9 cellular contexts compared by ENCODE assay signal in genomic region chr3:14123308-14124222, GRCh38. TPM values are rescaled to one million over a fixed set of nuclear protein-coding genes. Genes with fewer than 3 reads are reported as not detected.
DNase-seq lines count a peak whose midpoint lies in the region; ATAC-seq and TF ChIP-seq lines count a peak whose summit lies in the region.
"Had no signal": no experiment of that assay in that cellular context is flagged by ENCODE, and none has a peak within 500 bp of the region (broad histone marks: within the 10 kb centered on the region; RNA-seq: fewer than 3 reads in every experiment).

No MANE protein-coding gene starts in this region.

- peaks cover 19% of the 10 kb centered on the region for H4K20me1 ChIP-seq in hepatocyte (ENCODE audit: insufficient read depth, poor library complexity, severe bottlenecking)

- H3K27ac Mint-ChIP-seq in WTC11, result peak overlapping the region; percentile 35; the same call in 1 of the 2 replicates

- H3K9me3 ChIP-seq in HAP-1, result no peaks in the 10 kb centered on the region
- H3K9me3 ChIP-seq in hepatocyte (ENCODE audit: low read depth), result no peaks in the 10 kb centered on the region

- H3K4me3 ChIP-seq in HAP-1 (peak overlapping the region; percentile 87), hepatocyte (peak overlapping the region; percentile 78), skin epidermis (peak overlapping the region; percentile 69 to 98 (median 85))

- TF ChIP-seq CTCF in WTC11 (IDR thresholded peaks at IDR 0.05) (no peak), hepatocyte (IDR thresholded peaks at IDR 0.05; ENCODE audit: poor library complexity) (no peak)

- H3K4me1 ChIP-seq in HAP-1, result peaks cover 10% of the 10 kb centered on the region
- peaks cover 29% of the 10 kb centered on the region for H3K4me1 ChIP-seq in hepatocyte (ENCODE audit: insufficient read depth)

- H3K27me3 Mint-ChIP-seq in WTC11 (ENCODE audit: low read depth), result no peaks in the 10 kb centered on the region

- 55% methylated on average over 15 of the region's 15 CpGs for WGBS in hepatocyte (ENCODE audit: low lambda C conversion rate, missing lambda C conversion rate)

- CTCF ChIA-PET in WTC11 (lab: Charles Lee), result interaction anchor here (1.0 to 5.6 kb wide), 5 partner anchors 10 to 242 kb away, joined by 3 to 98 read pairs (median 16); no protein-coding TSS in a partner anchor

- H2AFZ ChIP-seq in hepatocyte, result peak overlapping the region; percentile 80

- peaks cover 39% of the 10 kb centered on the region for H3K36me3 Mint-ChIP-seq in WTC11

- H3K4me3 Mint-ChIP-seq in WTC11, result peak overlapping the region; percentile 100

- peaks cover 40% of the 10 kb centered on the region for H3K4me1 Mint-ChIP-seq in WTC11

- H3K27ac ChIP-seq in hepatocyte, result peak overlapping the region; percentile 60
- peak overlapping the region in 20 of 21 experiments; percentile 88 to 99 (median 97) for H3K27ac ChIP-seq in skin epidermis

- peaks cover 50% of the 10 kb centered on the region for H3K79me2 ChIP-seq in hepatocyte

- no peak for DNase-seq in HAP-1 (ENCODE audit: low spot score in 2 of 2)
- no peak for DNase-seq in WTC11 (ENCODE audit: low spot score)
- peak; percentile 12 for DNase-seq in hepatocyte (ENCODE audit: low spot score)
- DNase-seq in EL, result no peak
- DNase-seq in NOMO-1 treated with dmso at 0.1 percent for 144 hours (lab: John Stamatoyannopoulos, UW; ENCODE audit: unreplicated experiment), result no peak
- no peak for DNase-seq in NCI-H345 treated with DMSO at 0.1 percent for 48 hours (lab: John Stamatoyannopoulos, UW; ENCODE audit: unreplicated experiment)
- DNase-seq: NCI-H524 treated with DMSO at 0.1 percent for 48 hours had no signal

- H3K9me2 ChIP-seq in hepatocyte (replicated peaks; ENCODE audit: insufficient read depth), result no peaks in the 10 kb centered on the region

- ATAC-seq in WTC11, result no peak
- ATAC-seq in GM21619 (IDR thresholded peaks at IDR 0.05; ENCODE audit: unreplicated experiment), result no peak

- H3K27me3 ChIP-seq in HAP-1 (ENCODE audit: low read depth) (no peaks in the 10 kb centered on the region), hepatocyte (no peaks in the 10 kb centered on the region)

- in situ Hi-C loops in HAP-1 (cut with MboI; ENCODE audit: low sequenced_read_pairs), result loop anchor here (10.0 to 25.0 kb wide), 2 partner anchors 119 to 461 kb away; no protein-coding TSS in a partner anchor

- H3K36me3 ChIP-seq in HAP-1 (replicated peaks) (peaks cover 13% of the 10 kb centered on the region), hepatocyte (replicated peaks; ENCODE audit: insufficient read depth, low read depth) (no peaks in the 10 kb centered on the region)

- H3K9me3 Mint-ChIP-seq in WTC11, result peaks cover 20% of the 10 kb centered on the region

- H3K4me2 ChIP-seq in hepatocyte, result peak overlapping the region; percentile 81

- POLR2A ChIA-PET in WTC11 (lab: Charles Lee), result no interaction called here

TF ChIP-seq in WTC11, 78 proteins besides CTCF, POLR2A, EP300 and RAD21:
- TF ChIP-seq GABPB1 (CRISPR knock-in tag; IDR thresholded peaks at IDR 0.05) (no peak), ZNF425 (CRISPR knock-in tag; conservative IDR thresholded peaks at IDR 0.05) (no peak), ZNF671 (CRISPR knock-in tag; IDR thresholded peaks at IDR 0.05) (no peak), ESRRA (CRISPR knock-in tag; IDR thresholded peaks at IDR 0.05; ENCODE audit: borderline replicate concordance) (no peak), HMGA2 (CRISPR knock-in tag; IDR thresholded peaks at IDR 0.05) (no peak), ZNF396 (CRISPR knock-in tag; IDR thresholded peaks at IDR 0.05; ENCODE audit: borderline replicate concordance) (no peak), HMGXB4 (CRISPR knock-in tag; IDR thresholded peaks at IDR 0.05) (no peak), ZNF416 (CRISPR knock-in tag; IDR thresholded peaks at IDR 0.05) (no peak), ZNF532 (CRISPR knock-in tag; IDR thresholded peaks at IDR 0.05; ENCODE audit: borderline replicate concordance) (no peak), SMAD4 (CRISPR knock-in tag; IDR thresholded peaks at IDR 0.05) (no peak), CBFB (CRISPR knock-in tag; IDR thresholded peaks at IDR 0.05; ENCODE audit: low read depth) (no peak)
TF ChIP-seq in WTC11: peak in this region for 0.

RNA-seq across cellular contexts. Expression of gene CHCHD4, which starts 1.1 kb away (rescaled TPM):
- total RNA-seq in WTC11 (2021) (20.9 to 27.5 TPM (median 21.4 TPM) in 3 replicates), hepatocyte (14.6 and 15.2 TPM in 2 replicates)
- polyA plus RNA-seq in hepatocyte, result 21.8 and 22.8 TPM in 2 replicates

RNA-seq across cellular contexts. Expression of gene TMEM43, which starts 1.3 kb away (rescaled TPM):
- total RNA-seq in WTC11 (2021) (23.9 to 27.7 TPM (median 24.1 TPM) in 3 replicates), hepatocyte (66.4 and 73.1 TPM in 2 replicates)
- 52.7 and 59.4 TPM in 2 replicates for polyA plus RNA-seq in hepatocyte

RNA-seq across cellular contexts. Expression of gene XPC, which starts 54.8 kb away (rescaled TPM):
- total RNA-seq in WTC11 (2021), result 31.7 to 34.9 TPM (median 32.6 TPM) in 3 replicates
- 28.6 and 29.5 TPM in 2 replicates for total RNA-seq in hepatocyte
- polyA plus RNA-seq in hepatocyte, result 27.3 and 27.4 TPM in 2 replicates

RNA-seq across cellular contexts. Expression of gene LSM3, which starts 55.1 kb away (rescaled TPM):
- 17.7 to 21.4 TPM (median 17.8 TPM) in 3 replicates for total RNA-seq in WTC11 (2021)
- total RNA-seq in hepatocyte, result 10.5 and 12.4 TPM in 2 replicates
- 22.1 and 26.4 TPM in 2 replicates for polyA plus RNA-seq in hepatocyte
